ENCODE assay signal across 1 cellular context in genomic region chr7:22338411-22338810, GRCh38.
TF ChIP-seq lines count a peak whose summit lies in the region.

No MANE protein-coding gene starts in this region.

TF ChIP-seq in WTC11, 78 proteins besides CTCF, POLR2A, EP300 and RAD21 (continued from another document):
- TF ChIP-seq CDX4 (CRISPR knock-in tag; IDR thresholded peaks at IDR 0.05; ENCODE audit: borderline replicate concordance) (no peak), SMAD4 (CRISPR knock-in tag; IDR thresholded peaks at IDR 0.05) (no peak), MYBL2 (CRISPR knock-in tag; IDR thresholded peaks at IDR 0.05) (no peak), USF1 (CRISPR knock-in tag; IDR thresholded peaks at IDR 0.05) (no peak), NFATC4 (CRISPR knock-in tag; IDR thresholded peaks at IDR 0.05) (no peak), E2F4 (CRISPR knock-in tag; IDR thresholded peaks at IDR 0.05; ENCODE audit: borderline replicate concordance, low read depth) (no peak), CREM (CRISPR knock-in tag; IDR thresholded peaks at IDR 0.05) (no peak), NR1H2 (CRISPR knock-in tag; IDR thresholded peaks at IDR 0.05) (no peak), MLX (CRISPR knock-in tag; IDR thresholded peaks at IDR 0.05) (no peak), USF2 (CRISPR knock-in tag; IDR thresholded peaks at IDR 0.05) (no peak), GABPB1 (CRISPR knock-in tag; IDR thresholded peaks at IDR 0.05) (no peak)
